In the genomic region with DNA sequence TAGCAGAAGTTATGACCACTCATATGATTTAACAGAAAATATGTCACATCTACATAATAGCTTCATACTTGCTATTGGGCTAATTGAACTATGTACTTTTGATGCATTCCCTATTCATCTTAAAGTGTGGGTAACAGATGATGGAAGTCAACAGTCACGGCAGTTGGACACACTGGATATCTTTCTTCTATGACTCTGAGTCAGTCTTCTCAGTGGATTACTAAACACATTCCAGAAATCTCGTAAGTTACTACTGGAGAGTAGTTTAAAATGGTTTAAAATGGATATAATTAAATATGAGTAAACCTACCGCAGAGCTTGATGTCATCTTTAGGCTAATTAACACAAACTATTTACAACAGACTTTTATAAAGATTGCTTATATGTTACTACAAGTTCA, we compare ENCODE assay signal across 17 cellular contexts. TPM values are rescaled to one million over a fixed set of nuclear protein-coding genes. Genes with fewer than 3 reads are reported as not detected.
DNase-seq lines count a peak whose midpoint lies in the region; ATAC-seq and TF ChIP-seq lines count a peak whose summit lies in the region.
"Had no signal": no experiment of that assay in that cellular context is flagged by ENCODE, and none has a peak within 500 bp of the region (broad histone marks: within the 10 kb centered on the region; RNA-seq: fewer than 3 reads in every experiment).

No MANE protein-coding gene starts in this region.

- POLR2A ChIA-PET in WTC11 (lab: Charles Lee) = no interaction called here

- TF ChIP-seq CTCF in WTC11 (IDR thresholded peaks at IDR 0.05) = no peak

- CTCF ChIA-PET in WTC11 (lab: Charles Lee) = no interaction called here
- CTCF ChIA-PET in activated CD8-positive, alpha-beta memory T cell treated with anti-CD3 and anti-CD28 coated beads, Interleukin-2, amount 10 ng/mL, durations not matched to agents 7 days and 5 days (lab: Charles Lee) = interaction anchor here (0.5 to 1.3 kb wide), 2 partner anchors 11 to 672 kb away, joined by 3 to 5 read pairs; no protein-coding TSS in a partner anchor

- ATAC-seq in GM21447 (IDR thresholded peaks at IDR 0.05; ENCODE audit: unreplicated experiment) = no peak
- no peak for ATAC-seq in WTC11
- no peak for ATAC-seq in activated CD8-positive, alpha-beta memory T cell treated with anti-CD3 and anti-CD28 coated beads, Interleukin-2, amount 10 ng/mL, durations not matched to agents 7 days and 5 days
- ATAC-seq: pancreas; stimulated activated memory B cell treated with anti-CD40 and anti-IgM and Interleukin-4, amounts not matched to agents 10 μg/mL and 1 μg/mL and 100 μg/mL, for 72 hours had no signal

- no peaks in the 10 kb centered on the region; the same call in 1 of the 2 replicates for H3K27me3 Mint-ChIP-seq in WTC11 (ENCODE audit: low read depth)
- H3K27me3 Mint-ChIP-seq in activated CD8-positive, alpha-beta memory T cell treated with anti-CD3 and anti-CD28 coated beads, Interleukin-2, amount 10 ng/mL, durations not matched to agents 7 days and 5 days = peaks cover 30% of the 10 kb centered on the region

- DNase-seq in ELR (ENCODE audit: low read depth) (peak; percentile 89), RPMI7951 (ENCODE audit: low read depth) (peak; percentile 70), fibroblast of gingiva (ENCODE audit: low read depth) (peak; percentile 39), renal cortical epithelial cell (ENCODE audit: low read depth) (peak; percentile 61), WTC11 (ENCODE audit: low spot score) (no peak), erythroblast (lab: John Stamatoyannopoulos, UW) (no peak)
- DNase-seq in activated CD8-positive, alpha-beta memory T cell treated with anti-CD3 and anti-CD28 coated beads, Interleukin-2, amount 10 ng/mL, durations not matched to agents 7 days and 5 days = no peak
- DNase-seq: activated effector memory CD4-positive, alpha-beta T cell treated with anti-CD3 and anti-CD28 coated beads, Interleukin-2, amount 50 U/mL, for 16 hours; aorta; KG1; left ventricle myocardium inferior; NK-92 treated with Interleukin-12 subunit alpha and Interleukin-12 subunit beta, amount 100 ng/mL, for 24 hours; pancreas; spleen had no signal

- H3K4me3 Mint-ChIP-seq in WTC11 = no peak overlapping the region
- no peak overlapping the region for H3K4me3 Mint-ChIP-seq in activated CD8-positive, alpha-beta memory T cell treated with anti-CD3 and anti-CD28 coated beads, Interleukin-2, amount 10 ng/mL, durations not matched to agents 7 days and 5 days
- H3K4me3 Mint-ChIP-seq: stimulated activated memory B cell treated with anti-CD40 and anti-IgM and Interleukin-4, amounts not matched to agents 10 μg/mL and 1 μg/mL and 100 μg/mL, for 72 hours had no signal

- 0 out of 2 replicates have a peak, but pooled peaks cover 3% of the 10 kb centered on the region for H3K36me3 Mint-ChIP-seq in WTC11
- no peaks in the 10 kb centered on the region for H3K36me3 Mint-ChIP-seq in activated CD8-positive, alpha-beta memory T cell treated with anti-CD3 and anti-CD28 coated beads, Interleukin-2, amount 10 ng/mL, durations not matched to agents 7 days and 5 days
- H3K36me3 Mint-ChIP-seq: stimulated activated memory B cell treated with anti-CD40 and anti-IgM and Interleukin-4, amounts not matched to agents 10 μg/mL and 1 μg/mL and 100 μg/mL, for 72 hours had no signal

- peaks cover 43% of the 10 kb centered on the region for H3K4me1 Mint-ChIP-seq in WTC11
- H3K4me1 Mint-ChIP-seq in activated CD8-positive, alpha-beta memory T cell treated with anti-CD3 and anti-CD28 coated beads, Interleukin-2, amount 10 ng/mL, durations not matched to agents 7 days and 5 days = no peaks in the 10 kb centered on the region
- H3K4me1 Mint-ChIP-seq: stimulated activated memory B cell treated with anti-CD40 and anti-IgM and Interleukin-4, amounts not matched to agents 10 μg/mL and 1 μg/mL and 100 μg/mL, for 72 hours had no signal

- no peak overlapping the region for H3K27ac Mint-ChIP-seq in WTC11
- H3K27ac Mint-ChIP-seq in activated CD8-positive, alpha-beta memory T cell treated with anti-CD3 and anti-CD28 coated beads, Interleukin-2, amount 10 ng/mL, durations not matched to agents 7 days and 5 days = no peak overlapping the region
- H3K27ac Mint-ChIP-seq: stimulated activated memory B cell treated with anti-CD40 and anti-IgM and Interleukin-4, amounts not matched to agents 10 μg/mL and 1 μg/mL and 100 μg/mL, for 72 hours had no signal

- no peak for TF ChIP-seq POLR2A in erythroblast (IDR thresholded peaks at IDR 0.05; ENCODE audit: low read length)

- peaks cover 10% of the 10 kb centered on the region for H3K9me3 Mint-ChIP-seq in WTC11
- no peaks in the 10 kb centered on the region for H3K9me3 Mint-ChIP-seq in activated CD8-positive, alpha-beta memory T cell treated with anti-CD3 and anti-CD28 coated beads, Interleukin-2, amount 10 ng/mL, durations not matched to agents 7 days and 5 days (ENCODE audit: low read depth)

TF ChIP-seq in WTC11, 78 proteins besides CTCF, POLR2A, EP300 and RAD21:
- no peak for TF ChIP-seq ERG (CRISPR knock-in tag; IDR thresholded peaks at IDR 0.05)
- no peak for TF ChIP-seq GABPB1 (CRISPR knock-in tag; IDR thresholded peaks at IDR 0.05)
- TF ChIP-seq, protein P1, sequence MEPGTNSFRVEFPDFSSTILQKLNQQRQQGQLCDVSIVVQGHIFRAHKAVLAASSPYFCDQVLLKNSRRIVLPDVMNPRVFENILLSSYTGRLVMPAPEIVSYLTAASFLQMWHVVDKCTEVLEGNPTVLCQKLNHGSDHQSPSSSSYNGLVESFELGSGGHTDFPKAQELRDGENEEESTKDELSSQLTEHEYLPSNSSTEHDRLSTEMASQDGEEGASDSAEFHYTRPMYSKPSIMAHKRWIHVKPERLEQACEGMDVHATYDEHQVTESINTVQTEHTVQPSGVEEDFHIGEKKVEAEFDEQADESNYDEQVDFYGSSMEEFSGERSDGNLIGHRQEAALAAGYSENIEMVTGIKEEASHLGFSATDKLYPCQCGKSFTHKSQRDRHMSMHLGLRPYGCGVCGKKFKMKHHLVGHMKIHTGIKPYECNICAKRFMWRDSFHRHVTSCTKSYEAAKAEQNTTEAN (CRISPR knock-in tag; IDR thresholded peaks at IDR 0.05) = no peak
- no peak for TF ChIP-seq SP1 (CRISPR knock-in tag; conservative IDR thresholded peaks at IDR 0.05)
- no peak for TF ChIP-seq GTF2I (CRISPR knock-in tag; conservative IDR thresholded peaks at IDR 0.05)

RNA-seq across cellular contexts. Expression of gene CFAP299, which starts 30.1 kb away (rescaled TPM):
- 0.36 TPM in 1 of 2 replicates, not detected in the other for total RNA-seq in RPMI7951 (2014; rRNA removed; shearing (Covaris generic))
- total RNA-seq in renal cortical epithelial cell (0.25 and 1.6 TPM in 2 replicates), WTC11 (2021) (not detected in 3 replicates)
- not detected for total RNA-seq in activated CD8-positive, alpha-beta memory T cell treated with anti-CD3 and anti-CD28 coated beads, Interleukin-2, amount 10 ng/mL, durations not matched to agents 7 days and 5 days
- total RNA-seq: aorta; left ventricle myocardium inferior; pancreas; spleen; T-helper 1 cell treated with Interleukin-12 subunit alpha and Interleukin-12 subunit beta and Interleukin-4 antibody, amounts not matched to agents 30 ng/mL and 1 ng/mL, for 36 hours had no signal

RNA-seq across cellular contexts. Expression of gene FGF5, which starts 39.0 kb away (rescaled TPM):
- 3.1 and 5.4 TPM in 2 replicates for total RNA-seq in RPMI7951 (2014; rRNA removed; shearing (Covaris generic))
- total RNA-seq in renal cortical epithelial cell (2.5 and 9.0 TPM in 2 replicates), WTC11 (2021) (not detected in 3 replicates)
- total RNA-seq in activated CD8-positive, alpha-beta memory T cell treated with anti-CD3 and anti-CD28 coated beads, Interleukin-2, amount 10 ng/mL, durations not matched to agents 7 days and 5 days = not detected
- total RNA-seq: pancreas; T-helper 1 cell treated with Interleukin-12 subunit alpha and Interleukin-12 subunit beta and Interleukin-4 antibody, amounts not matched to agents 30 ng/mL and 1 ng/mL, for 36 hours had no signal

Comparison
In these comparisons a context has a peak if more than half of its experiments do, and no peak if none do; other contexts are left out.
1. DNase-seq: peak in ELR (single experiment), RPMI7951 (single experiment), fibroblast of gingiva (single experiment) and renal cortical epithelial cell (single experiment); none in WTC11 (single experiment), activated CD8-positive, alpha-beta memory T cell treated with anti-CD3 and anti-CD28 coated beads, Interleukin-2, amount 10 ng/mL, durations not matched to agents 7 days and 5 days (single experiment) and erythroblast (0 of 2).